Comparison of ENCODE assay signal across 11 cellular contexts in the genomic region with DNA sequence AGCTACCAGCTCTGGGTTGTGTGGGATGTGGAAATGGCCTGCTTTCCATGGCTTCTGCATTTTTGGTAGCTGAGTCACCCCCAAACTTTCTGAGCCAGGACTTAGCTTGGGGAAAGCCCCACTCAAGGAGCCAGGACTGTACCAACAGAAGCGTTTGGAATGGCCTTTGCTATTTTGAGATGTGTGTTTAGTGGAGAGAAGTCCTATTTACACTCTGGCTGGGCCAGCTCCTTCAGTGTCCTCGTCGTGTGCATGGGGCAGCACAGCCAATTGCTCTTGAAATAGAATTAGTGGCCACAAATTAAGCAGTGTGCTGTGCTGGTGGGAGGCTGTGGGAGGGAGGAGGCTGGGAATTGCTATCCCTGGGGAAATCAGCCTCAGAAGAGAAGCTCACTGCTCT. TPM values are rescaled to one million over a fixed set of nuclear protein-coding genes. Genes with fewer than 3 reads are reported as not detected.
DNase-seq lines count a peak whose midpoint lies in the region; ATAC-seq, FAIRE-seq and TF ChIP-seq lines count a peak whose summit lies in the region.
"Had no signal": no experiment of that assay in that cellular context is flagged by ENCODE, and none has a peak within 500 bp of the region (broad histone marks: within the 10 kb centered on the region; RNA-seq: fewer than 3 reads in every experiment).

No MANE protein-coding gene starts in this region.

- TF ChIP-seq POLR2A in IMR-90 (IDR thresholded peaks at IDR 0.05; ENCODE audit: low read depth, low read length), result no peak

- H2BK5ac ChIP-seq in IMR-90 (ENCODE audit: low read depth, low read length, poor library complexity, severe bottlenecking), result no peak overlapping the region

- H2BK20ac ChIP-seq in IMR-90 (ENCODE audit: low read depth, low read length), result no peak overlapping the region

- H4K20me1 ChIP-seq in IMR-90 (ENCODE audit: insufficient read depth, low read length), result no peaks in the 10 kb centered on the region

- POLR2A ChIA-PET in IMR-90 (lab: Charles Lee; ENCODE audit: unreplicated experiment), result no interaction called here

- no CpG with 5 or more reads among the region's 3 CpGs for WGBS in IMR-90 (ENCODE audit: extremely low coverage in 2 of 2, insufficient read length in 1 of 2), 2 experiments

- H3K27me3 ChIP-seq in IMR-90 (ENCODE audit: control insufficient read depth, insufficient read depth, low read length) (no peaks in the 10 kb centered on the region; the same call in 1 of the 2 replicates), left lung (no peaks in the 10 kb centered on the region)

- no peak overlapping the region for H3K23ac ChIP-seq in IMR-90 (ENCODE audit: low read depth, low read length)

- H3K79me1 ChIP-seq in IMR-90 (ENCODE audit: low read depth in 1 of 2, low read length in 2 of 2), result no peaks in the 10 kb centered on the region

- FAIRE-seq in urothelium cell line (lab: Jason Lieb, UNC), result peak; percentile 23

- H2AFZ ChIP-seq in IMR-90 (replicated peaks; ENCODE audit: low read length, poor library complexity), result peak overlapping the region; percentile 45

- peak; percentile 92 for DNase-seq in IMR-90
- peak; percentile 81 for DNase-seq in coronary artery (ENCODE audit: low spot score)
- peak in 1 of 2 donors; percentile 72 for DNase-seq in left lung
- peak; percentile 73 for DNase-seq in urothelium cell line (ENCODE audit: low spot score)
- no peak for DNase-seq in NCI-H2107 (lab: John Stamatoyannopoulos, UW)
- DNase-seq in COLO829 (ENCODE audit: low spot score), result no peak
- DNase-seq: activated CD8-positive, alpha-beta T cell treated with anti-CD3 and anti-CD28 coated beads, Interleukin-2, amount 10 ng/mL, durations not matched to agents 7 days and 5 days; H7; OCI-M1 had no signal

- H3K4ac ChIP-seq in IMR-90 (ENCODE audit: low read depth, low read length), result no peak overlapping the region

- no peak overlapping the region for H2AK9ac ChIP-seq in IMR-90 (replicated peaks; ENCODE audit: low read depth, low read length, poor library complexity)

- H3K4me1 ChIP-seq in IMR-90 (ENCODE audit: control insufficient read depth, insufficient read depth, low read length), result peaks cover 3% of the 10 kb centered on the region
- H3K4me1 ChIP-seq in left lung, result peaks cover 0 to 10% of the 10 kb centered on the region in 2 donors

- H4K91ac ChIP-seq in IMR-90 (ENCODE audit: insufficient read depth, low read depth, low read length), result no peak overlapping the region

- TF ChIP-seq RAD21 in IMR-90 (IDR thresholded peaks at IDR 0.05; ENCODE audit: low read length), result no peak

- CTCF ChIA-PET in IMR-90 (lab: Yijun Ruan, JAX), result interaction anchor here (0.6 kb wide), 1 partner anchor 37 kb away, joined by 3 read pairs; no protein-coding TSS in a partner anchor

- 0 out of 2 replicates have a peak, but pooled peaks cover 4% of the 10 kb centered on the region for H3K9me1 ChIP-seq in IMR-90 (ENCODE audit: insufficient read depth, low read length)

- TF ChIP-seq CTCF in IMR-90 (conservative IDR thresholded peaks at IDR 0.05; ENCODE audit: low read depth, low read length), result no peak
- no peak for TF ChIP-seq CTCF in coronary artery (IDR thresholded peaks at IDR 0.05)
- no peak for TF ChIP-seq CTCF in left lung (IDR thresholded peaks at IDR 0.05)

- no peaks in the 10 kb centered on the region for H3K36me3 ChIP-seq in IMR-90 (ENCODE audit: control insufficient read depth, insufficient read depth, low read length)
- H3K36me3 ChIP-seq in left lung, result no peaks in the 10 kb centered on the region

- H3K27ac ChIP-seq in IMR-90 (ENCODE audit: insufficient read depth, low read length) (no peak overlapping the region), coronary artery (peak overlapping the region in 1 of 2 donors; percentile 29), left lung (peak overlapping the region in 1 of 2 donors; percentile 37)
- H3K27ac ChIP-seq: KMS-11 had no signal

- no peak overlapping the region for H3K4me2 ChIP-seq in IMR-90 (ENCODE audit: low read depth, low read length)
- H3K4me2 ChIP-seq: KMS-11 had no signal

- no peak overlapping the region for H3K56ac ChIP-seq in IMR-90 (ENCODE audit: extremely low read depth, insufficient read depth, low read length)

- no peak overlapping the region for H3K14ac ChIP-seq in IMR-90 (replicated peaks; ENCODE audit: low read depth, low read length)

- no peak overlapping the region for H3K4me3 ChIP-seq in IMR-90 (ENCODE audit: insufficient read depth, low read depth, low read length)
- H3K4me3 ChIP-seq in coronary artery, result peak overlapping the region; percentile 10
- no peak overlapping the region for H3K4me3 ChIP-seq in left lung

- no peak overlapping the region for H3K18ac ChIP-seq in IMR-90 (ENCODE audit: low read depth, low read length)

- no peak overlapping the region for H2BK15ac ChIP-seq in IMR-90 (ENCODE audit: low read depth, low read length)

- no peak overlapping the region for H2AK5ac ChIP-seq in IMR-90 (ENCODE audit: low read depth, low read length)

- no peak overlapping the region for H4K8ac ChIP-seq in IMR-90 (ENCODE audit: low read depth in 2 of 2, low read length in 2 of 2)

- ATAC-seq in IMR-90 (ENCODE audit: low read depth), result peak; percentile 87
- peak; percentile 91 for ATAC-seq in left lung
- ATAC-seq in HG02610 (IDR thresholded peaks at IDR 0.05; ENCODE audit: unreplicated experiment), result no peak
- ATAC-seq: activated CD8-positive, alpha-beta T cell treated with anti-CD3 and anti-CD28 coated beads, Interleukin-2, amount 10 ng/mL, durations not matched to agents 7 days and 5 days had no signal

- BruUV-seq in IMR-90 (replicated peaks; lab: Mats Ljungman, UMichigan), result no TSS peak

- intact Hi-C loops in IMR-90 (cut with micrococcal nuclease) (loop anchor here (10.0 kb wide), 1 partner anchor 322 kb away; no protein-coding TSS in a partner anchor), left lung (cut with DNase I) (no loop called here)

- H3K9me3 ChIP-seq in IMR-90 (ENCODE audit: control insufficient read depth, insufficient read depth, low read length) (no peaks in the 10 kb centered on the region), left lung (no peaks in the 10 kb centered on the region)

- H2BK120ac ChIP-seq in IMR-90 (ENCODE audit: low read depth, low read length), result no peak overlapping the region

- no peak overlapping the region for H3K9ac ChIP-seq in IMR-90 (ENCODE audit: low read depth, low read length)
- H3K9ac ChIP-seq: KMS-11 had no signal

- in situ Hi-C loops in IMR-90 (cut with MboI; ENCODE audit: low sequenced_read_pairs), result no loop called here

- dilution Hi-C loops in IMR-90 (cut with HindIII; ENCODE audit: low sequenced_read_pairs, unreplicated experiment), result no loop called here

- no peak overlapping the region for H4K5ac ChIP-seq in IMR-90 (ENCODE audit: low read depth, low read length)

TF ChIP-seq in IMR-90, 13 proteins besides CTCF, POLR2A, EP300 and RAD21:
- TF ChIP-seq MXI1 (IDR thresholded peaks at IDR 0.05; ENCODE audit: borderline replicate concordance, low read depth, low read length) (no peak), FOS (IDR thresholded peaks at IDR 0.05; ENCODE audit: low read depth, low read length) (peak; percentile 73; the same call in 1 of the 2 replicates), NFE2L2 (IDR thresholded peaks at IDR 0.05; ENCODE audit: low read depth, low read length) (no peak), BHLHE40 (IDR thresholded peaks at IDR 0.05; ENCODE audit: low read depth, low read length) (peak; percentile 29; the same call in 1 of the 2 replicates), RCOR1 (IDR thresholded peaks at IDR 0.05; ENCODE audit: insufficient replicate concordance, low read length) (no peak), MAFK (IDR thresholded peaks at IDR 0.05; ENCODE audit: low read depth, low read length) (no peak), CEBPB (IDR thresholded peaks at IDR 0.05; ENCODE audit: low read depth, low read length) (peak; percentile 61), SMC3 (IDR thresholded peaks at IDR 0.05; ENCODE audit: low read depth, low read length) (no peak), RFX5 (IDR thresholded peaks at IDR 0.05; ENCODE audit: low read depth, low read length) (no peak), CHD1 (IDR thresholded peaks at IDR 0.05; ENCODE audit: low read depth, low read length) (no peak), MAZ (IDR thresholded peaks at IDR 0.05; ENCODE audit: borderline replicate concordance, low read depth, low read length) (no peak)
- TF ChIP-seq, protein P1, sequence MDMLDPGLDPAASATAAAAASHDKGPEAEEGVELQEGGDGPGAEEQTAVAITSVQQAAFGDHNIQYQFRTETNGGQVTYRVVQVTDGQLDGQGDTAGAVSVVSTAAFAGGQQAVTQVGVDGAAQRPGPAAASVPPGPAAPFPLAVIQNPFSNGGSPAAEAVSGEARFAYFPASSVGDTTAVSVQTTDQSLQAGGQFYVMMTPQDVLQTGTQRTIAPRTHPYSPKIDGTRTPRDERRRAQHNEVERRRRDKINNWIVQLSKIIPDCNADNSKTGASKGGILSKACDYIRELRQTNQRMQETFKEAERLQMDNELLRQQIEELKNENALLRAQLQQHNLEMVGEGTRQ (IDR thresholded peaks at IDR 0.05; ENCODE audit: low read depth, low read length), result no peak
- TF ChIP-seq, protein P2, sequence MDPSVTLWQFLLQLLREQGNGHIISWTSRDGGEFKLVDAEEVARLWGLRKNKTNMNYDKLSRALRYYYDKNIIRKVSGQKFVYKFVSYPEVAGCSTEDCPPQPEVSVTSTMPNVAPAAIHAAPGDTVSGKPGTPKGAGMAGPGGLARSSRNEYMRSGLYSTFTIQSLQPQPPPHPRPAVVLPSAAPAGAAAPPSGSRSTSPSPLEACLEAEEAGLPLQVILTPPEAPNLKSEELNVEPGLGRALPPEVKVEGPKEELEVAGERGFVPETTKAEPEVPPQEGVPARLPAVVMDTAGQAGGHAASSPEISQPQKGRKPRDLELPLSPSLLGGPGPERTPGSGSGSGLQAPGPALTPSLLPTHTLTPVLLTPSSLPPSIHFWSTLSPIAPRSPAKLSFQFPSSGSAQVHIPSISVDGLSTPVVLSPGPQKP (IDR thresholded peaks at IDR 0.05; ENCODE audit: borderline replicate concordance, low read depth, low read length), result no peak
TF ChIP-seq in IMR-90: peak in this region for 3.

RNA-seq across cellular contexts. Expression of a gene that starts 51.6 kb away (rescaled TPM):
- total RNA-seq in IMR-90 (2012; rRNA removed), result not detected in 2 replicates
- polyA plus RNA-seq in IMR-90 (2012; rRNA removed), result 0.04 TPM in 1 of 2 replicates, not detected in the other
- polyA plus RNA-seq in IMR-90 (2012; cell fraction: cytosol; rRNA removed), result 0.02 TPM in 1 of 2 replicates, not detected in the other
- polyA plus RNA-seq in IMR-90 (2012; cell fraction: nucleus; rRNA removed; ENCODE audit: low replicate concordance), result 0.09 and 0.10 TPM in 2 replicates
- total RNA-seq in left lung, result 10 to 100 TPM; 16.8 to 37.4 TPM
- total RNA-seq: activated CD8-positive, alpha-beta T cell treated with anti-CD3 and anti-CD28 coated beads, Interleukin-2, amount 10 ng/mL, durations not matched to agents 7 days and 5 days had no signal

Comparison
In these comparisons a context has a peak if more than half of its experiments do, and no peak if none do; other contexts are left out.
1. DNase-seq: peak in IMR-90 (single experiment), coronary artery (single experiment) and urothelium cell line (single experiment); none in NCI-H2107 (single experiment) and COLO829 (single experiment).
2. RNA of a gene that starts 51.6 kb away (total RNA-seq): 16.8 to 37.4 TPM in left lung; not detected in IMR-90; every median in the first group is over 10 times any median in the second.